ENCODE assay signal across 24 cellular contexts in genomic region chr7:47400001-47400400, GRCh38.
"Had no signal": no experiment of that assay in that cellular context is flagged by ENCODE, and none has a peak within 500 bp of the region (broad histone marks: within the 10 kb centered on the region; RNA-seq: fewer than 3 reads in every experiment).

No MANE protein-coding gene starts in this region.

- H3K9me3 ChIP-seq: gastrocnemius medialis, prostate gland, right atrium auricular region, spleen, suprapubic skin had no signal

- H3K4me1 Mint-ChIP-seq: endodermal cell had no signal

- H3K4me1 ChIP-seq: prostate gland, suprapubic skin had no signal

- H3K4me3 Mint-ChIP-seq: dendritic cell treated with granulocyte-macrophage colony-stimulating factor and Interleukin-4, amounts not matched to agents 40 ng/mL and 50 ng/mL, for 4 days; endodermal cell; memory B cell; natural killer cell treated with Interleukin-12 subunit alpha and Interleukin-12 subunit beta and Interleukin-15 and Interleukin-18, amount 100 ng/mL, for 72 hours; neural progenitor cell; stimulated activated memory B cell treated with anti-CD40 and anti-IgM and Interleukin-4, amounts not matched to agents 10 μg/mL and 1 μg/mL and 100 μg/mL, for 72 hours; stimulated activated naive CD8-positive, alpha-beta T cell treated with anti-CD3 and anti-CD28 coated beads, Interleukin-15, Interleukin-2, amounts not matched to agents 100 ng/mL and 50 ng/mL, for 24 hours; type B pancreatic cell had no signal

- FAIRE-seq: colon, kidney had no signal

- H3K9ac ChIP-seq: neural progenitor cell had no signal

- H2AFZ ChIP-seq: hepatocyte, neural progenitor cell had no signal

- H3K9me3 Mint-ChIP-seq: dendritic cell treated with granulocyte-macrophage colony-stimulating factor and Interleukin-4, amounts not matched to agents 40 ng/mL and 50 ng/mL, for 4 days; endodermal cell; memory B cell; natural killer cell treated with Interleukin-12 subunit alpha and Interleukin-12 subunit beta and Interleukin-15 and Interleukin-18, amount 100 ng/mL, for 72 hours; neural progenitor cell; stimulated activated memory B cell treated with anti-CD40 and anti-IgM and Interleukin-4, amounts not matched to agents 10 μg/mL and 1 μg/mL and 100 μg/mL, for 72 hours; stimulated activated naive CD8-positive, alpha-beta T cell treated with anti-CD3 and anti-CD28 coated beads, Interleukin-15, Interleukin-2, amounts not matched to agents 100 ng/mL and 50 ng/mL, for 24 hours; type B pancreatic cell had no signal

- H3K4me3 ChIP-seq: gastrocnemius medialis, hepatocyte, lung, neural progenitor cell, prostate gland, right atrium auricular region, skin epidermis, spleen, suprapubic skin had no signal

- H3K27me3 ChIP-seq: gastrocnemius medialis, hepatocyte, neural progenitor cell, right atrium auricular region, spleen, suprapubic skin had no signal

- H3K36me3 Mint-ChIP-seq: natural killer cell treated with Interleukin-12 subunit alpha and Interleukin-12 subunit beta and Interleukin-15 and Interleukin-18, amount 100 ng/mL, for 72 hours had no signal

- ATAC-seq: esophagus mucosa; gastrocnemius medialis; left lobe of liver; natural killer cell treated with Interleukin-12 subunit alpha and Interleukin-12 subunit beta and Interleukin-15 and Interleukin-18, amount 100 ng/mL, for 72 hours; stimulated activated memory B cell treated with anti-CD40 and anti-IgM and Interleukin-4, amounts not matched to agents 10 μg/mL and 1 μg/mL and 100 μg/mL, for 72 hours had no signal

- H3K27me3 Mint-ChIP-seq: dendritic cell treated with granulocyte-macrophage colony-stimulating factor and Interleukin-4, amounts not matched to agents 40 ng/mL and 50 ng/mL, for 4 days; memory B cell; stimulated activated memory B cell treated with anti-CD40 and anti-IgM and Interleukin-4, amounts not matched to agents 10 μg/mL and 1 μg/mL and 100 μg/mL, for 72 hours; type B pancreatic cell had no signal

- H3K27ac Mint-ChIP-seq: dendritic cell treated with granulocyte-macrophage colony-stimulating factor and Interleukin-4, amounts not matched to agents 40 ng/mL and 50 ng/mL, for 4 days; endodermal cell; memory B cell; natural killer cell treated with Interleukin-12 subunit alpha and Interleukin-12 subunit beta and Interleukin-15 and Interleukin-18, amount 100 ng/mL, for 72 hours; neural progenitor cell; stimulated activated memory B cell treated with anti-CD40 and anti-IgM and Interleukin-4, amounts not matched to agents 10 μg/mL and 1 μg/mL and 100 μg/mL, for 72 hours; stimulated activated naive CD8-positive, alpha-beta T cell treated with anti-CD3 and anti-CD28 coated beads, Interleukin-15, Interleukin-2, amounts not matched to agents 100 ng/mL and 50 ng/mL, for 24 hours; type B pancreatic cell had no signal

- H3K4me2 ChIP-seq: hepatocyte, neural progenitor cell had no signal

- H3K27ac ChIP-seq: epithelial cell of prostate, gastrocnemius medialis, hepatocyte, neural progenitor cell, prostate gland, right atrium auricular region, skin epidermis, spleen, suprapubic skin had no signal

- DNase-seq: effector CD8-positive, alpha-beta T cell; endodermal cell; foreskin fibroblast; kidney; stimulated activated CD4-positive, alpha-beta T cell treated with anti-CD3 and anti-CD28 coated beads, Interleukin-4, amount 100 ng/mL, for 4 hours had no signal

- H3K36me3 ChIP-seq: neural progenitor cell, prostate gland had no signal
